23 cellular contexts compared by ENCODE assay signal in the genomic region with DNA sequence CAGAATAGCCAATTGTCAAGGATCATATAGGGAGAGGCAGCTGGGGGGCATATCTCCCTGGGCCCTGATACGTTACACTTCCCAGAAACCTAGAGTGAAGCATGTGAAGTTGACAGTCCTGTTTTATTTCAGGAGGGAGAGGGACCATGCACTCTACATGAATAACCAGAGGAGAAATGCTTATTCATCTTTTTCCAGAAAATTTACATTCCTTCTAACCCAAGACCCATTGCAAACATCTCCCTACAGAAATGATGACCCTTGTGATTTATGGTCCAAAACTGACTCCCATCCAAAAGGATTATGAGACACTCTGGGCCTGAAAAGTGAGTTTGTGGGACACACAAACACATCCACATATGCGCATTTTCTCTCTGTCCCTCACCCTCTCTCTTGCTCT.
A peak's percentile ranks its signal among the peaks of the same experiment; 100 is the strongest.
DNase-seq lines count a peak whose midpoint lies in the region; ATAC-seq, FAIRE-seq and TF ChIP-seq lines count a peak whose summit lies in the region.
"Had no signal": no experiment of that assay in that cellular context is flagged by ENCODE, and none has a peak within 500 bp of the region (broad histone marks: within the 10 kb centered on the region; RNA-seq: fewer than 3 reads in every experiment).

No MANE protein-coding gene starts in this region.

- no peak overlapping the region for H3K9ac ChIP-seq in K562 (ENCODE audit: insufficient read depth in 1 of 2, low read depth in 2 of 2, low read length in 2 of 2)
- H3K9ac ChIP-seq: BLaER1 treated with 17β-estradiol and CSF1 and Interleukin-3, amounts not matched to agents 10 nM and 100 nM had no signal

- H3K4me1 ChIP-seq in K562 (replicated peaks in 1 of 2; ENCODE audit: control insufficient read depth in 2 of 2, insufficient read depth in 2 of 2, low read length in 2 of 2), result peaks cover 0 to 6% of the 10 kb centered on the region in 2 experiments; a peak in 2 of 5 replicates
- H3K4me1 ChIP-seq in hepatocyte (ENCODE audit: insufficient read depth), result no peaks in the 10 kb centered on the region
- no peaks in the 10 kb centered on the region for H3K4me1 ChIP-seq in esophagus squamous epithelium
- H3K4me1 ChIP-seq: BE2C; BLaER1 treated with 17β-estradiol and CSF1 and Interleukin-3, amounts not matched to agents 10 nM and 100 nM; HAP-1 had no signal

- intact Hi-C loops in K562 (cut with micrococcal nuclease), result no loop called here
- intact Hi-C loops in esophagus squamous epithelium (cut with DNase I), result no loop called here

- H3K9me2 ChIP-seq in hepatocyte (replicated peaks; ENCODE audit: insufficient read depth), result no peaks in the 10 kb centered on the region

- ATAC-seq in K562 (no peak), HG03565 (IDR thresholded peaks at IDR 0.05; ENCODE audit: unreplicated experiment) (no peak)

- TF ChIP-seq CTCF in K562 (IDR thresholded peaks at IDR 0.05 in 2 of 3, conservative IDR thresholded peaks at IDR 0.05 in 1 of 3; ENCODE audit: insufficient read depth in 2 of 3, low read depth in 1 of 3, low read length in 3 of 3) (no peak), hepatocyte (IDR thresholded peaks at IDR 0.05; ENCODE audit: poor library complexity) (no peak), esophagus squamous epithelium (IDR thresholded peaks at IDR 0.05) (no peak)

- no peak for FAIRE-seq in K562 (lab: Jason Lieb, UNC)
- FAIRE-seq: D721Med, GM12891, GM18507, H54 had no signal

- WGBS in K562 (ENCODE audit: insufficient coverage, low coverage, missing lambda C conversion rate), result 7% methylated on average over 2 of the region's 2 CpGs
- 70% methylated on average over 2 of the region's 2 CpGs for WGBS in hepatocyte (ENCODE audit: low lambda C conversion rate, missing lambda C conversion rate)
- whole genome bisulfite sequencing in esophagus squamous epithelium, 2 donors, result 63 to 92% methylated on average over 2 of the region's 2 CpGs

- TF ChIP-seq RAD21 in K562 (CRISPR knock-in tag; conservative IDR thresholded peaks at IDR 0.05 in 1 of 2, IDR thresholded peaks at IDR 0.05 in 1 of 2), result no peak

- no peaks in the 10 kb centered on the region for H3K9me3 ChIP-seq in K562 (replicated peaks; ENCODE audit: control insufficient read depth, insufficient read depth, low read depth, low read length)
- no peaks in the 10 kb centered on the region for H3K9me3 ChIP-seq in hepatocyte (ENCODE audit: low read depth)
- H3K9me3 ChIP-seq in esophagus squamous epithelium, result no peaks in the 10 kb centered on the region
- H3K9me3 ChIP-seq: BE2C; BLaER1 treated with 17β-estradiol and CSF1 and Interleukin-3, amounts not matched to agents 10 nM and 100 nM; HAP-1 had no signal

- H2AFZ ChIP-seq in K562 (ENCODE audit: low read depth, low read length), result no peak overlapping the region
- H2AFZ ChIP-seq in hepatocyte, result no peak overlapping the region

- H4K20me1 ChIP-seq in K562 (replicated peaks; ENCODE audit: control insufficient read depth, insufficient read depth, low read length), result no peaks in the 10 kb centered on the region
- no peaks in the 10 kb centered on the region for H4K20me1 ChIP-seq in hepatocyte (ENCODE audit: insufficient read depth, poor library complexity, severe bottlenecking)
- H4K20me1 ChIP-seq: BLaER1 treated with 17β-estradiol and CSF1 and Interleukin-3, amounts not matched to agents 10 nM and 100 nM had no signal

- no peaks in the 10 kb centered on the region for H3K79me2 ChIP-seq in K562 (ENCODE audit: control insufficient read depth, insufficient read depth, low read length)
- no peaks in the 10 kb centered on the region for H3K79me2 ChIP-seq in hepatocyte

- H3K4me2 ChIP-seq in K562 (ENCODE audit: insufficient read depth, low read length) (no peak overlapping the region), hepatocyte (no peak overlapping the region)
- H3K4me2 ChIP-seq: BLaER1 treated with 17β-estradiol and CSF1 and Interleukin-3, amounts not matched to agents 10 nM and 100 nM had no signal

- TF ChIP-seq POLR2A in K562 (conservative IDR thresholded peaks at IDR 0.05), result no peak
- no peak for TF ChIP-seq POLR2A in esophagus squamous epithelium (IDR thresholded peaks at IDR 0.05)

- CTCF ChIA-PET in K562 (lab: Yijun Ruan, JAX; ENCODE audit: low intra/inter-chr PET ratio), result no interaction called here

- in situ Hi-C loops in K562 (cut with MboI), result no loop called here

- H3K27ac ChIP-seq in K562 (ENCODE audit: extremely low read depth, low read depth, low read length) (no peak overlapping the region), hepatocyte (peak overlapping the region; percentile 54), esophagus squamous epithelium (no peak overlapping the region)
- H3K27ac ChIP-seq: BLaER1 treated with 17β-estradiol and CSF1 and Interleukin-3, amounts not matched to agents 10 nM and 100 nM had no signal

- TF ChIP-seq EP300 in K562 (IDR thresholded peaks at IDR 0.05; ENCODE audit: low read length), result no peak

- H3K9me1 ChIP-seq in K562 (ENCODE audit: control insufficient read depth, insufficient read depth, low read length), result no peaks in the 10 kb centered on the region

- POLR2A ChIA-PET in K562 (lab: Yijun Ruan, JAX), result interaction anchor here (0.6 kb wide), 1 partner anchor 9 kb away, joined by 3 read pairs; no protein-coding TSS in a partner anchor

- BruUV-seq in K562 (replicated peaks; lab: Mats Ljungman, UMichigan), result no TSS peak

- H3K4me3 ChIP-seq in K562 (no peak overlapping the region), hepatocyte (no peak overlapping the region), esophagus squamous epithelium (no peak overlapping the region)
- H3K4me3 ChIP-seq: BLaER1 treated with 17β-estradiol and CSF1 and Interleukin-3, amounts not matched to agents 10 nM and 100 nM; HAP-1 had no signal

- H3K27me3 ChIP-seq in K562 (ENCODE audit: control insufficient read depth in 2 of 2, insufficient read depth in 2 of 2, low read length in 2 of 2) (peaks cover 0 to 6% of the 10 kb centered on the region in 2 experiments; a peak in 2 of 5 replicates), hepatocyte (no peaks in the 10 kb centered on the region), esophagus squamous epithelium (no peaks in the 10 kb centered on the region)
- H3K27me3 ChIP-seq: BE2C; BLaER1 treated with 17β-estradiol and CSF1 and Interleukin-3, amounts not matched to agents 10 nM and 100 nM had no signal

- peak; percentile 26 for DNase-seq in GM04504 (ENCODE audit: low read depth)
- no peak for DNase-seq in K562 (ENCODE audit: extremely low read depth in 1 of 4, low spot score in 3 of 4)
- DNase-seq in hepatocyte (ENCODE audit: low spot score), result no peak
- DNase-seq in retina, result no peak
- DNase-seq in NCI-H187 treated with DMSO at 0.1 percent for 48 hours (lab: John Stamatoyannopoulos, UW), result no peak
- DNase-seq in esophagus squamous epithelium (lab: John Stamatoyannopoulos, UW), result no peak
- DNase-seq: AML-193; BE2C; CD4-positive, alpha-beta T cell; CD8-positive, alpha-beta memory T cell; DMS 273 treated with DMSO at 0.1 percent for 48 hours; DMS79; EL; GDM1; GOT3; HFFc6 had no signal

- H3K36me3 ChIP-seq in K562 (ENCODE audit: control insufficient read depth, insufficient read depth, low read length), result no peaks in the 10 kb centered on the region
- no peaks in the 10 kb centered on the region for H3K36me3 ChIP-seq in hepatocyte (replicated peaks; ENCODE audit: insufficient read depth, low read depth)
- H3K36me3 ChIP-seq in esophagus squamous epithelium, result no peaks in the 10 kb centered on the region
- H3K36me3 ChIP-seq: BE2C; BLaER1 treated with 17β-estradiol and CSF1 and Interleukin-3, amounts not matched to agents 10 nM and 100 nM; HAP-1 had no signal

TF ChIP-seq in K562, 482 proteins besides CTCF, POLR2A, EP300 and RAD21 (continues in another document):
- TF ChIP-seq, protein P1, sequence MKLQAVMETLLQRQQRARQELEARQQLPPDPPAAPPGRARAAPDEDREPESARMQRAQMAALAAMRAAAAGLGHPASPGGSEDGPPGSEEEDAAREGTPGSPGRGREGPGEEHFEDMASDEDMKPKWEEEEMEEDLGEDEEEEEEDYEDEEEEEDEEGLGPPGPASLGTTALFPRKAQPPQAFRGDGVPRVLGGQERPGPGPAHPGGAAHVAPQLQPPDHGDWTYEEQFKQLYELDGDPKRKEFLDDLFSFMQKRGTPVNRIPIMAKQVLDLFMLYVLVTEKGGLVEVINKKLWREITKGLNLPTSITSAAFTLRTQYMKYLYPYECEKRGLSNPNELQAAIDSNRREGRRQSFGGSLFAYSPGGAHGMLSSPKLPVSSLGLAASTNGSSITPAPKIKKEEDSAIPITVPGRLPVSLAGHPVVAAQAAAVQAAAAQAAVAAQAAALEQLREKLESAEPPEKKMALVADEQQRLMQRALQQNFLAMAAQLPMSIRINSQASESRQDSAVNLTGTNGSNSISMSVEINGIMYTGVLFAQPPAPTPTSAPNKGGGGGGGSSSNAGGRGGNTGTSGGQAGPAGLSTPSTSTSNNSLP (IDR thresholded peaks at IDR 0.05; ENCODE audit: borderline replicate concordance, low read depth, low read length), result no peak
- TF ChIP-seq ETV1 (tag; conservative IDR thresholded peaks at IDR 0.05; ENCODE audit: low read depth) (no peak), BCOR (IDR thresholded peaks at IDR 0.05) (no peak), HNRNPUL1 (IDR thresholded peaks at IDR 0.05; ENCODE audit: low read length) (no peak), PKNOX1 (IDR thresholded peaks at IDR 0.05) (no peak), TBP (optimal IDR thresholded peaks at IDR 0.05; ENCODE audit: low read depth, low read length) (no peak), NELFE (IDR thresholded peaks at IDR 0.05; ENCODE audit: insufficient read depth, insufficient read length) (no peak), ZNF354B (CRISPR knock-in tag; IDR thresholded peaks at IDR 0.05) (no peak), MAFG (tag; conservative IDR thresholded peaks at IDR 0.05) (0 out of 2 replicates have a peak, but pooled peaks have one; percentile 33), FUS (optimal IDR thresholded peaks at IDR 0.05; ENCODE audit: low read depth, low read length) (no peak), FOXJ2 (tag; IDR thresholded peaks at IDR 0.05) (no peak), CREB1 (IDR thresholded peaks at IDR 0.05) (no peak), CREB1 (CRISPR knock-in tag; IDR thresholded peaks at IDR 0.05) (no peak), CHD2 (IDR thresholded peaks at IDR 0.05; ENCODE audit: low read depth, low read length) (no peak), HMG20A (CRISPR knock-in tag; conservative IDR thresholded peaks at IDR 0.05) (no peak), C11orf30 (IDR thresholded peaks at IDR 0.05; ENCODE audit: low read depth) (peak; percentile 39; the same call in 1 of the 2 replicates)
